Comparison of ENCODE assay signal across 1 cellular context in genomic region chr7:116492654-116493109, GRCh38.
TF ChIP-seq lines count a peak whose summit lies in the region.

No MANE protein-coding gene starts in this region.

TF ChIP-seq in K562, 482 proteins besides CTCF, POLR2A, EP300 and RAD21 (continued from another document):
- TF ChIP-seq SMARCB1 (IDR thresholded peaks at IDR 0.05; ENCODE audit: insufficient read length, low read depth) (no peak), FOSL1 (tag; conservative IDR thresholded peaks at IDR 0.05) (no peak), LCOR (CRISPR knock-in tag; IDR thresholded peaks at IDR 0.05) (no peak), ZNF395 (CRISPR knock-in tag; IDR thresholded peaks at IDR 0.05) (no peak), ZEB2 (IDR thresholded peaks at IDR 0.05) (no peak), DMBX1 (CRISPR knock-in tag; IDR thresholded peaks at IDR 0.05; ENCODE audit: borderline replicate concordance) (no peak), KDM4B (IDR thresholded peaks at IDR 0.05; ENCODE audit: borderline replicate concordance in 2 of 2, low read depth in 1 of 2) (no peak), C11orf30 (IDR thresholded peaks at IDR 0.05; ENCODE audit: low read depth) (0 out of 2 replicates have a peak, but pooled peaks have one; percentile 2), MEF2A (IDR thresholded peaks at IDR 0.05; ENCODE audit: control insufficient read depth, low read depth, low read length) (no peak), ZBTB8A (IDR thresholded peaks at IDR 0.05; ENCODE audit: partially characterized antibody) (no peak), THRAP3 (IDR thresholded peaks at IDR 0.05; ENCODE audit: borderline replicate concordance) (peak; percentile 51; the same call in 1 of the 2 replicates), PTBP1 (IDR thresholded peaks at IDR 0.05; ENCODE audit: low read depth, low read length) (no peak), ZBTB7A (IDR thresholded peaks at IDR 0.05; ENCODE audit: borderline replicate concordance, control insufficient read depth, low read depth, low read length) (no peak), KAT2B (IDR thresholded peaks at IDR 0.05; ENCODE audit: low read depth, low read length) (no peak), KLF6 (CRISPR knock-in tag; IDR thresholded peaks at IDR 0.05; ENCODE audit: borderline replicate concordance) (no peak), ZNF644 (tag; IDR thresholded peaks at IDR 0.05; ENCODE audit: low read depth) (0 out of 2 replicates have a peak, but pooled peaks have one; percentile 25), POLR3G (IDR thresholded peaks at IDR 0.05; ENCODE audit: extremely low read depth, insufficient read length, insufficient replicate concordance) (no peak), STAT5A (IDR thresholded peaks at IDR 0.05; ENCODE audit: borderline replicate concordance, low read length) (no peak), MTA3 (IDR thresholded peaks at IDR 0.05; ENCODE audit: borderline replicate concordance) (0 out of 2 replicates have a peak, but pooled peaks have one; percentile 9), GATA2 (CRISPR knock-in tag; IDR thresholded peaks at IDR 0.05) (no peak), TGIF2 (CRISPR knock-in tag; IDR thresholded peaks at IDR 0.05) (no peak), ZNF3 (CRISPR knock-in tag; IDR thresholded peaks at IDR 0.05) (0 out of 2 replicates have a peak, but pooled peaks have one; percentile 23), SRSF7 (optimal IDR thresholded peaks at IDR 0.05; ENCODE audit: low read depth, low read length) (no peak), ZNF431 (CRISPR knock-in tag; IDR thresholded peaks at IDR 0.05) (no peak), ZNF124 (CRISPR knock-in tag; IDR thresholded peaks at IDR 0.05) (no peak), POLR2B (IDR thresholded peaks at IDR 0.05; ENCODE audit: low read depth, partially characterized antibody) (no peak), ZNF175 (CRISPR knock-in tag; IDR thresholded peaks at IDR 0.05; ENCODE audit: low read depth) (no peak), ZNF445 (CRISPR knock-in tag; IDR thresholded peaks at IDR 0.05; ENCODE audit: low read depth) (no peak), RBM34 (IDR thresholded peaks at IDR 0.05; ENCODE audit: borderline replicate concordance, insufficient read depth, low read length) (no peak), POLR2H (tag; IDR thresholded peaks at IDR 0.05; ENCODE audit: low read depth) (no peak), EP400 (IDR thresholded peaks at IDR 0.05) (0 out of 2 replicates have a peak, but pooled peaks have one; percentile 21), BCL6 (CRISPR knock-in tag; IDR thresholded peaks at IDR 0.05) (no peak), ZNF707 (CRISPR knock-in tag; conservative IDR thresholded peaks at IDR 0.05) (no peak)
- TF ChIP-seq, protein P1, sequence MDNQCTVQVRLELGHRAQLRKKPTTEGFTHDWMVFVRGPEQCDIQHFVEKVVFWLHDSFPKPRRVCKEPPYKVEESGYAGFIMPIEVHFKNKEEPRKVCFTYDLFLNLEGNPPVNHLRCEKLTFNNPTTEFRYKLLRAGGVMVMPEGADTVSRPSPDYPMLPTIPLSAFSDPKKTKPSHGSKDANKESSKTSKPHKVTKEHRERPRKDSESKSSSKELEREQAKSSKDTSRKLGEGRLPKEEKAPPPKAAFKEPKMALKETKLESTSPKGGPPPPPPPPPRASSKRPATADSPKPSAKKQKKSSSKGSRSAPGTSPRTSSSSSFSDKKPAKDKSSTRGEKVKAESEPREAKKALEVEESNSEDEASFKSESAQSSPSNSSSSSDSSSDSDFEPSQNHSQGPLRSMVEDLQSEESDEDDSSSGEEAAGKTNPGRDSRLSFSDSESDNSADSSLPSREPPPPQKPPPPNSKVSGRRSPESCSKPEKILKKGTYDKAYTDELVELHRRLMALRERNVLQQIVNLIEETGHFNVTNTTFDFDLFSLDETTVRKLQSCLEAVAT (IDR thresholded peaks at IDR 0.05) = 0 out of 4 replicates have a peak, but pooled peaks of 1 of the 2 experiments have one; percentile 21
- TF ChIP-seq, protein P2, sequence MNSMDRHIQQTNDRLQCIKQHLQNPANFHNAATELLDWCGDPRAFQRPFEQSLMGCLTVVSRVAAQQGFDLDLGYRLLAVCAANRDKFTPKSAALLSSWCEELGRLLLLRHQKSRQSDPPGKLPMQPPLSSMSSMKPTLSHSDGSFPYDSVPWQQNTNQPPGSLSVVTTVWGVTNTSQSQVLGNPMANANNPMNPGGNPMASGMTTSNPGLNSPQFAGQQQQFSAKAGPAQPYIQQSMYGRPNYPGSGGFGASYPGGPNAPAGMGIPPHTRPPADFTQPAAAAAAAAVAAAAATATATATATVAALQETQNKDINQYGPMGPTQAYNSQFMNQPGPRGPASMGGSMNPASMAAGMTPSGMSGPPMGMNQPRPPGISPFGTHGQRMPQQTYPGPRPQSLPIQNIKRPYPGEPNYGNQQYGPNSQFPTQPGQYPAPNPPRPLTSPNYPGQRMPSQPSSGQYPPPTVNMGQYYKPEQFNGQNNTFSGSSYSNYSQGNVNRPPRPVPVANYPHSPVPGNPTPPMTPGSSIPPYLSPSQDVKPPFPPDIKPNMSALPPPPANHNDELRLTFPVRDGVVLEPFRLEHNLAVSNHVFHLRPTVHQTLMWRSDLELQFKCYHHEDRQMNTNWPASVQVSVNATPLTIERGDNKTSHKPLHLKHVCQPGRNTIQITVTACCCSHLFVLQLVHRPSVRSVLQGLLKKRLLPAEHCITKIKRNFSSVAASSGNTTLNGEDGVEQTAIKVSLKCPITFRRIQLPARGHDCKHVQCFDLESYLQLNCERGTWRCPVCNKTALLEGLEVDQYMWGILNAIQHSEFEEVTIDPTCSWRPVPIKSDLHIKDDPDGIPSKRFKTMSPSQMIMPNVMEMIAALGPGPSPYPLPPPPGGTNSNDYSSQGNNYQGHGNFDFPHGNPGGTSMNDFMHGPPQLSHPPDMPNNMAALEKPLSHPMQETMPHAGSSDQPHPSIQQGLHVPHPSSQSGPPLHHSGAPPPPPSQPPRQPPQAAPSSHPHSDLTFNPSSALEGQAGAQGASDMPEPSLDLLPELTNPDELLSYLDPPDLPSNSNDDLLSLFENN (IDR thresholded peaks at IDR 0.05; ENCODE audit: low read depth in 2 of 2, low read length in 2 of 2) = no peak
- TF ChIP-seq, protein P3, sequence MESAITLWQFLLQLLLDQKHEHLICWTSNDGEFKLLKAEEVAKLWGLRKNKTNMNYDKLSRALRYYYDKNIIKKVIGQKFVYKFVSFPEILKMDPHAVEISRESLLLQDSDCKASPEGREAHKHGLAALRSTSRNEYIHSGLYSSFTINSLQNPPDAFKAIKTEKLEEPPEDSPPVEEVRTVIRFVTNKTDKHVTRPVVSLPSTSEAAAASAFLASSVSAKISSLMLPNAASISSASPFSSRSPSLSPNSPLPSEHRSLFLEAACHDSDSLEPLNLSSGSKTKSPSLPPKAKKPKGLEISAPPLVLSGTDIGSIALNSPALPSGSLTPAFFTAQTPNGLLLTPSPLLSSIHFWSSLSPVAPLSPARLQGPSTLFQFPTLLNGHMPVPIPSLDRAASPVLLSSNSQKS (CRISPR knock-in tag; IDR thresholded peaks at IDR 0.05) = no peak
